1 cellular context compared by ENCODE assay signal in genomic region chr3:72490688-72491430, GRCh38.
TF ChIP-seq lines count a peak whose summit lies in the region.

No MANE protein-coding gene starts in this region.

TF ChIP-seq in GM12878, 131 proteins besides CTCF, POLR2A, EP300 and RAD21 (continued from another document):
- TF ChIP-seq, protein P1, sequence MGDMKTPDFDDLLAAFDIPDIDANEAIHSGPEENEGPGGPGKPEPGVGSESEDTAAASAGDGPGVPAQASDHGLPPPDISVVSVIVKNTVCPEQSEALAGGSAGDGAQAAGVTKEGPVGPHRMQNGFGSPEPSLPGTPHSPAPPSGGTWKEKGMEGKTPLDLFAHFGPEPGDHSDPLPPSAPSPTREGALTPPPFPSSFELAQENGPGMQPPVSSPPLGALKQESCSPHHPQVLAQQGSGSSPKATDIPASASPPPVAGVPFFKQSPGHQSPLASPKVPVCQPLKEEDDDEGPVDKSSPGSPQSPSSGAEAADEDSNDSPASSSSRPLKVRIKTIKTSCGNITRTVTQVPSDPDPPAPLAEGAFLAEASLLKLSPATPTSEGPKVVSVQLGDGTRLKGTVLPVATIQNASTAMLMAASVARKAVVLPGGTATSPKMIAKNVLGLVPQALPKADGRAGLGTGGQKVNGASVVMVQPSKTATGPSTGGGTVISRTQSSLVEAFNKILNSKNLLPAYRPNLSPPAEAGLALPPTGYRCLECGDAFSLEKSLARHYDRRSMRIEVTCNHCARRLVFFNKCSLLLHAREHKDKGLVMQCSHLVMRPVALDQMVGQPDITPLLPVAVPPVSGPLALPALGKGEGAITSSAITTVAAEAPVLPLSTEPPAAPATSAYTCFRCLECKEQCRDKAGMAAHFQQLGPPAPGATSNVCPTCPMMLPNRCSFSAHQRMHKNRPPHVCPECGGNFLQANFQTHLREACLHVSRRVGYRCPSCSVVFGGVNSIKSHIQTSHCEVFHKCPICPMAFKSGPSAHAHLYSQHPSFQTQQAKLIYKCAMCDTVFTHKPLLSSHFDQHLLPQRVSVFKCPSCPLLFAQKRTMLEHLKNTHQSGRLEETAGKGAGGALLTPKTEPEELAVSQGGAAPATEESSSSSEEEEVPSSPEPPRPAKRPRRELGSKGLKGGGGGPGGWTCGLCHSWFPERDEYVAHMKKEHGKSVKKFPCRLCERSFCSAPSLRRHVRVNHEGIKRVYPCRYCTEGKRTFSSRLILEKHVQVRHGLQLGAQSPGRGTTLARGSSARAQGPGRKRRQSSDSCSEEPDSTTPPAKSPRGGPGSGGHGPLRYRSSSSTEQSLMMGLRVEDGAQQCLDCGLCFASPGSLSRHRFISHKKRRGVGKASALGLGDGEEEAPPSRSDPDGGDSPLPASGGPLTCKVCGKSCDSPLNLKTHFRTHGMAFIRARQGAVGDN (IDR thresholded peaks at IDR 0.05) = no peak
- TF ChIP-seq PML (IDR thresholded peaks at IDR 0.05; ENCODE audit: low read length) = no peak
- TF ChIP-seq SMARCA5 (IDR thresholded peaks at IDR 0.05) = no peak
- no peak for TF ChIP-seq NFYA (IDR thresholded peaks at IDR 0.05; ENCODE audit: borderline replicate concordance, low read depth, low read length)
- TF ChIP-seq POU2F2 (IDR thresholded peaks at IDR 0.05; ENCODE audit: borderline replicate concordance, low read depth, low read length) = peak; percentile 78; the same call in 2 of the 3 replicates
- TF ChIP-seq YY1 (IDR thresholded peaks at IDR 0.05; ENCODE audit: low read depth, low read length) = no peak
- no peak for TF ChIP-seq PAX8 (IDR thresholded peaks at IDR 0.05)
- TF ChIP-seq CHD1 (IDR thresholded peaks at IDR 0.05; ENCODE audit: low read depth, low read length) = no peak
- TF ChIP-seq EGR1 (IDR thresholded peaks at IDR 0.05; ENCODE audit: borderline replicate concordance in 1 of 2, low read depth in 2 of 2, low read length in 2 of 2) = no peak
- TF ChIP-seq, protein P2, sequence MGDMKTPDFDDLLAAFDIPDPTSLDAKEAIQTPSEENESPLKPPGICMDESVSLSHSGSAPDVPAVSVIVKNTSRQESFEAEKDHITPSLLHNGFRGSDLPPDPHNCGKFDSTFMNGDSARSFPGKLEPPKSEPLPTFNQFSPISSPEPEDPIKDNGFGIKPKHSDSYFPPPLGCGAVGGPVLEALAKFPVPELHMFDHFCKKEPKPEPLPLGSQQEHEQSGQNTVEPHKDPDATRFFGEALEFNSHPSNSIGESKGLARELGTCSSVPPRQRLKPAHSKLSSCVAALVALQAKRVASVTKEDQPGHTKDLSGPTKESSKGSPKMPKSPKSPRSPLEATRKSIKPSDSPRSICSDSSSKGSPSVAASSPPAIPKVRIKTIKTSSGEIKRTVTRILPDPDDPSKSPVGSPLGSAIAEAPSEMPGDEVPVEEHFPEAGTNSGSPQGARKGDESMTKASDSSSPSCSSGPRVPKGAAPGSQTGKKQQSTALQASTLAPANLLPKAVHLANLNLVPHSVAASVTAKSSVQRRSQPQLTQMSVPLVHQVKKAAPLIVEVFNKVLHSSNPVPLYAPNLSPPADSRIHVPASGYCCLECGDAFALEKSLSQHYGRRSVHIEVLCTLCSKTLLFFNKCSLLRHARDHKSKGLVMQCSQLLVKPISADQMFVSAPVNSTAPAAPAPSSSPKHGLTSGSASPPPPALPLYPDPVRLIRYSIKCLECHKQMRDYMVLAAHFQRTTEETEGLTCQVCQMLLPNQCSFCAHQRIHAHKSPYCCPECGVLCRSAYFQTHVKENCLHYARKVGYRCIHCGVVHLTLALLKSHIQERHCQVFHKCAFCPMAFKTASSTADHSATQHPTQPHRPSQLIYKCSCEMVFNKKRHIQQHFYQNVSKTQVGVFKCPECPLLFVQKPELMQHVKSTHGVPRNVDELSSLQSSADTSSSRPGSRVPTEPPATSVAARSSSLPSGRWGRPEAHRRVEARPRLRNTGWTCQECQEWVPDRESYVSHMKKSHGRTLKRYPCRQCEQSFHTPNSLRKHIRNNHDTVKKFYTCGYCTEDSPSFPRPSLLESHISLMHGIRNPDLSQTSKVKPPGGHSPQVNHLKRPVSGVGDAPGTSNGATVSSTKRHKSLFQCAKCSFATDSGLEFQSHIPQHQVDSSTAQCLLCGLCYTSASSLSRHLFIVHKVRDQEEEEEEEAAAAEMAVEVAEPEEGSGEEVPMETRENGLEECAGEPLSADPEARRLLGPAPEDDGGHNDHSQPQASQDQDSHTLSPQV (IDR thresholded peaks at IDR 0.05) = no peak
- TF ChIP-seq FOS (IDR thresholded peaks at IDR 0.05; ENCODE audit: borderline replicate concordance, extremely low read depth, insufficient read length) = no peak
- no peak for TF ChIP-seq BCL11A (IDR thresholded peaks at IDR 0.05; ENCODE audit: low read depth, low read length)
- no peak for TF ChIP-seq EED (IDR thresholded peaks at IDR 0.05; ENCODE audit: low read depth)
- TF ChIP-seq SMAD1 (IDR thresholded peaks at IDR 0.05; ENCODE audit: low read depth, partially characterized antibody) = no peak
- no peak for TF ChIP-seq TARDBP (IDR thresholded peaks at IDR 0.05; ENCODE audit: borderline replicate concordance)
